22 cellular contexts compared by ENCODE assay signal in the genomic region with DNA sequence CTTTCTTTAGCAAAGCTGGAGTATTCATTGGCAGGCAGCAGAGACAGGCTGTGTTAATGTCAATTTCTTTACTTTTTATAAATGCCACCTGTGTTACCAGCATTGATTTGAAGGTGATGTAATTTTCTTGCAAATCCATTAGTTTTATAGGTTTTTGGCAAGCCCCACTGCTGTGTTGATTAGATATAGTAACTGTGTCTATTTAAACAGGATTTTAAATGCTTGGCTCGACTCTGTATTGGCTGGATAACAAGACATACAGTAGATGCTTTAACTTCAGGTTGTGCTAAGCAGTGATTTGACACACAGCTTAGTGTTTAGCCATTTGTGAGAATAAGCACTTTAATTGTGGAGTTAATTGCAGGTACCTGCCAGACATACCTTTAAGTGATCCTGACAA.
"Had no signal": no experiment of that assay in that cellular context is flagged by ENCODE, and none has a peak within 500 bp of the region (broad histone marks: within the 10 kb centered on the region; RNA-seq: fewer than 3 reads in every experiment).

No MANE protein-coding gene starts in this region.

- H3K27ac ChIP-seq: breast epithelium, right atrium auricular region, thyroid gland, upper lobe of right lung had no signal

- ATAC-seq: esophagus mucosa; left lobe of liver; naive thymus-derived CD4-positive, alpha-beta T cell; stimulated activated naive CD8-positive, alpha-beta T cell treated with anti-CD3 and anti-CD28 coated beads, Interleukin-15, Interleukin-2, amounts not matched to agents 100 U/mL and 50 U/mL, for 24 hours; upper lobe of right lung; WTC11 had no signal

- H3K27ac Mint-ChIP-seq: activated naive CD8-positive, alpha-beta T cell treated with anti-CD3 and anti-CD28 coated beads for 36 hours; activated T-cell treated with anti-CD3 and anti-CD28 coated beads, Interleukin-2, amount 50 U/mL, for 24 hours; naive thymus-derived CD4-positive, alpha-beta T cell; progenitor cell of endocrine pancreas; WTC11 had no signal

- H3K27me3 Mint-ChIP-seq: activated naive CD8-positive, alpha-beta T cell treated with anti-CD3 and anti-CD28 coated beads for 36 hours; activated T-cell treated with anti-CD3 and anti-CD28 coated beads, Interleukin-2, amount 50 U/mL, for 24 hours; central memory CD8-positive, alpha-beta T cell; progenitor cell of endocrine pancreas had no signal

- H3K36me3 Mint-ChIP-seq: activated naive CD8-positive, alpha-beta T cell treated with anti-CD3 and anti-CD28 coated beads for 36 hours; WTC11 had no signal

- H3K4me1 Mint-ChIP-seq: activated naive CD8-positive, alpha-beta T cell treated with anti-CD3 and anti-CD28 coated beads for 36 hours; central memory CD8-positive, alpha-beta T cell had no signal

- H3K4me3 Mint-ChIP-seq: activated naive CD8-positive, alpha-beta T cell treated with anti-CD3 and anti-CD28 coated beads for 36 hours; activated T-cell treated with anti-CD3 and anti-CD28 coated beads, Interleukin-2, amount 50 U/mL, for 24 hours; central memory CD8-positive, alpha-beta T cell; naive thymus-derived CD4-positive, alpha-beta T cell; WTC11 had no signal

- H3K9me3 Mint-ChIP-seq: activated naive CD8-positive, alpha-beta T cell treated with anti-CD3 and anti-CD28 coated beads for 36 hours had no signal

- DNase-seq: activated CD8-positive, alpha-beta memory T cell treated with anti-CD3 and anti-CD28 coated beads for 24 hours; activated CD8-positive, alpha-beta memory T cell treated with anti-CD3 and anti-CD28 coated beads, Interleukin-2, amount 50 U/mL, for 4 hours; activated naive CD4-positive, alpha-beta T cell treated with Interleukin-2 at 50 U/mL for 16 hours; activated naive CD8-positive, alpha-beta T cell treated with anti-CD3 and anti-CD28 coated beads for 36 hours; activated T-cell treated with anti-CD3 and anti-CD28 coated beads, Interleukin-2, amount 50 U/mL, for 24 hours; effector memory CD4-positive, alpha-beta T cell; foreskin melanocyte; kidney; naive thymus-derived CD4-positive, alpha-beta T cell; stimulated activated CD4-positive, alpha-beta T cell treated with anti-CD3 and anti-CD28 coated beads, Interleukin-4, amount 100 ng/mL, for 24 hours; stimulated activated naive CD8-positive, alpha-beta T cell treated with anti-CD3 and anti-CD28 coated beads, Interleukin-15, Interleukin-2, amounts not matched to agents 100 U/mL and 50 U/mL, for 24 hours; substantia nigra; T-helper 9 cell; thyroid gland; upper lobe of right lung had no signal
